In the genomic region with DNA sequence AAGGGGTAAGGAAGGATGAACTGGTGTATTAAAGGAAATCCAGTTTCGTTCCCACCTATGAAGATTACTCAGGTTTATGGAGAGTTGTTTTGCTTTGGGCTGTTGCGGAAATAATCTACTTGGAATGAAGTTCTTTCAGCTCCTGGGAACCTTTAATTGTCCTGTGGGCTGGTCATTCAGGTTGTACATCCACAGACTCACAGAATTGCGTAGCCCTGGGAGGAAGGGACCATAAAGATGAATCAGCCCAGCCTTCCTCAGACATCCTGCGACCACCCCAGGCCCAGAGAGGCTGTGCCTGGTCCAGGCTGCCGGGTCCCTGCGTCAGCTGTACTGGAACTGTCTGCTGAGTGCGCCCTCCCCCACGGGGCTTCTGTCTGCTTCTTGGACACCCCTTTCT, we compare ENCODE assay signal across 1 cellular context.
TF ChIP-seq lines count a peak whose summit lies in the region.

No MANE protein-coding gene starts in this region.

TF ChIP-seq in A549, 52 proteins besides CTCF, POLR2A, EP300 and RAD21 (continued from another document):
- no peak for TF ChIP-seq HOXB5 (CRISPR knock-in tag; IDR thresholded peaks at IDR 0.05)
- no peak for TF ChIP-seq TP53 (CRISPR knock-in tag; IDR thresholded peaks at IDR 0.05)
- no peak for TF ChIP-seq JUNB (IDR thresholded peaks at IDR 0.05)
- TF ChIP-seq, protein P1, sequence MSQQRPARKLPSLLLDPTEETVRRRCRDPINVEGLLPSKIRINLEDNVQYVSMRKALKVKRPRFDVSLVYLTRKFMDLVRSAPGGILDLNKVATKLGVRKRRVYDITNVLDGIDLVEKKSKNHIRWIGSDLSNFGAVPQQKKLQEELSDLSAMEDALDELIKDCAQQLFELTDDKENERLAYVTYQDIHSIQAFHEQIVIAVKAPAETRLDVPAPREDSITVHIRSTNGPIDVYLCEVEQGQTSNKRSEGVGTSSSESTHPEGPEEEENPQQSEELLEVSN (IDR thresholded peaks at IDR 0.05; ENCODE audit: borderline replicate concordance, low read depth), result no peak
- TF ChIP-seq CHD2 (IDR thresholded peaks at IDR 0.05; ENCODE audit: low read length, partially characterized antibody), result no peak
- TF ChIP-seq, protein P2, sequence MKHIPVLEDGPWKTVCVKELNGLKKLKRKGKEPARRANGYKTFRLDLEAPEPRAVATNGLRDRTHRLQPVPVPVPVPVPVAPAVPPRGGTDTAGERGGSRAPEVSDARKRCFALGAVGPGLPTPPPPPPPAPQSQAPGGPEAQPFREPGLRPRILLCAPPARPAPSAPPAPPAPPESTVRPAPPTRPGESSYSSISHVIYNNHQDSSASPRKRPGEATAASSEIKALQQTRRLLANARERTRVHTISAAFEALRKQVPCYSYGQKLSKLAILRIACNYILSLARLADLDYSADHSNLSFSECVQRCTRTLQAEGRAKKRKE (CRISPR knock-in tag; IDR thresholded peaks at IDR 0.05; ENCODE audit: low read depth), result no peak
- TF ChIP-seq ESRRA (IDR thresholded peaks at IDR 0.05; ENCODE audit: borderline replicate concordance, low read length), result no peak
- TF ChIP-seq, protein P3, sequence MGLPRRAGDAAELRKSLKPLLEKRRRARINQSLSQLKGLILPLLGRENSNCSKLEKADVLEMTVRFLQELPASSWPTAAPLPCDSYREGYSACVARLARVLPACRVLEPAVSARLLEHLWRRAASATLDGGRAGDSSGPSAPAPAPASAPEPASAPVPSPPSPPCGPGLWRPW (IDR thresholded peaks at IDR 0.05), result no peak
- no peak for TF ChIP-seq KDM5A (IDR thresholded peaks at IDR 0.05)
- TF ChIP-seq NFE2L2 (conservative IDR thresholded peaks at IDR 0.05; ENCODE audit: low read length), result no peak
